Comparison of ENCODE assay signal across 20 cellular contexts in genomic region chr20:13251556-13251955, GRCh38. TPM values are rescaled to one million over a fixed set of nuclear protein-coding genes. Genes with fewer than 3 reads are reported as not detected.
DNase-seq lines count a peak whose midpoint lies in the region; ATAC-seq, FAIRE-seq and TF ChIP-seq lines count a peak whose summit lies in the region.
"Had no signal": no experiment of that assay in that cellular context is flagged by ENCODE, and none has a peak within 500 bp of the region (broad histone marks: within the 10 kb centered on the region; RNA-seq: fewer than 3 reads in every experiment).

No MANE protein-coding gene starts in this region.

- no peaks in the 10 kb centered on the region for H3K9me3 Mint-ChIP-seq in activated naive CD8-positive, alpha-beta T cell treated with anti-CD3 and anti-CD28 coated beads, Interleukin-2, amount 50 U/mL, for 24 hours
- H3K9me3 Mint-ChIP-seq in naive thymus-derived CD4-positive, alpha-beta T cell: peaks cover 0 to 6% (median 0%) of the 10 kb centered on the region in 11 donors
- H3K9me3 Mint-ChIP-seq: CD8-positive, alpha-beta T cell had no signal

- peak; percentile 80 for FAIRE-seq in HepG2 (lab: Jason Lieb, UNC)
- FAIRE-seq: GM12892, GM18507 had no signal

- DNase-seq in HepG2 (ENCODE audit: low spot score) (peak; percentile 45), right lobe of liver (no peak), DMS79 (lab: John Stamatoyannopoulos, UW) (no peak), NCI-H2081 (lab: John Stamatoyannopoulos, UW) (no peak)
- DNase-seq in activated naive CD8-positive, alpha-beta T cell treated with anti-CD3 and anti-CD28 coated beads, Interleukin-2, amount 50 U/mL, for 24 hours: no peak
- DNase-seq in naive thymus-derived CD4-positive, alpha-beta T cell: no peak
- DNase-seq: BE2C; CD8-positive, alpha-beta T cell; DMS53; GM23248; NCI-H1105; NCI-H2227 treated with DMSO at 0.1 percent for 48 hours; NCI-H510A treated with DMSO at 0.1 percent for 48 hours; NCI-H774; SHP77 had no signal

- POLR2A ChIA-PET in HepG2 (lab: Yijun Ruan, JAX): interaction anchor here (1.3 to 2.2 kb wide), 2 partner anchors 8 to 9 kb away, joined by 3 to 7 read pairs; no protein-coding TSS in a partner anchor
- POLR2A ChIA-PET in naive thymus-derived CD4-positive, alpha-beta T cell (lab: Charles Lee): no interaction called here

- 15% methylated on average over 4 of the region's 4 CpGs for WGBS in HepG2 (ENCODE audit: low lambda C conversion rate)
- WGBS in right lobe of liver (ENCODE audit: insufficient coverage, low coverage, low lambda C conversion rate, missing lambda C conversion rate): 91% methylated on average over 4 of the region's 4 CpGs

- peaks cover 11% of the 10 kb centered on the region for H3K36me3 Mint-ChIP-seq in activated naive CD8-positive, alpha-beta T cell treated with anti-CD3 and anti-CD28 coated beads, Interleukin-2, amount 50 U/mL, for 24 hours (ENCODE audit: low read depth)
- H3K36me3 Mint-ChIP-seq in naive thymus-derived CD4-positive, alpha-beta T cell: peaks cover 0 to 3% (median 0%) of the 10 kb centered on the region in 5 donors
- H3K36me3 Mint-ChIP-seq: CD8-positive, alpha-beta T cell had no signal

- H3K36me3 ChIP-seq in HepG2 (replicated peaks in 1 of 2; ENCODE audit: control insufficient read depth in 1 of 2, insufficient read depth in 2 of 2, low read length in 2 of 2) (no peaks in the 10 kb centered on the region), right lobe of liver (no peaks in the 10 kb centered on the region)
- no peaks in the 10 kb centered on the region for H3K36me3 ChIP-seq in naive thymus-derived CD4-positive, alpha-beta T cell (ENCODE audit: control insufficient read depth in 2 of 3, insufficient read depth in 3 of 3, low read length in 3 of 3)
- H3K36me3 ChIP-seq: BE2C, HAP-1 had no signal

- in situ Hi-C loops in HepG2 (cut with HindIII; ENCODE audit: extremely low pct_ligation_motif_present, low pct_unique_long_range_greater_than_20kb): loop anchor here (5.0 kb wide), 1 partner anchor 134 kb away; no protein-coding TSS in a partner anchor

- TF ChIP-seq EP300 in HepG2 (IDR thresholded peaks at IDR 0.05; ENCODE audit: low read depth in 2 of 2, low read length in 2 of 2): peak in 1 of 2 experiments; percentile 49; a peak in 1 of 4 replicates
- no peak for TF ChIP-seq EP300 in HepG2 (CRISPR knock-in tag; IDR thresholded peaks at IDR 0.05; ENCODE audit: borderline replicate concordance)

- no peaks in the 10 kb centered on the region for H4K20me1 ChIP-seq in HepG2 (ENCODE audit: insufficient read depth, low read length)

- TF ChIP-seq POLR2A in HepG2 (IDR thresholded peaks at IDR 0.05; ENCODE audit: insufficient read depth in 1 of 2, low read depth in 2 of 2, low read length in 2 of 2): no peak
- no peak for TF ChIP-seq POLR2A in right lobe of liver (IDR thresholded peaks at IDR 0.05)

- ATAC-seq in HepG2: peak; percentile 72
- no peak for ATAC-seq in right lobe of liver
- ATAC-seq in activated naive CD8-positive, alpha-beta T cell treated with anti-CD3 and anti-CD28 coated beads, Interleukin-2, amount 50 U/mL, for 24 hours: no peak
- no peak for ATAC-seq in naive thymus-derived CD4-positive, alpha-beta T cell
- no peak for ATAC-seq in HG03571 (IDR thresholded peaks at IDR 0.05; ENCODE audit: unreplicated experiment)
- ATAC-seq: CD8-positive, alpha-beta T cell had no signal

- no peak overlapping the region for H2AFZ ChIP-seq in HepG2 (ENCODE audit: low read length)
- H2AFZ ChIP-seq: GM23248 had no signal

- no peak for TF ChIP-seq RAD21 in HepG2 (CRISPR knock-in tag; IDR thresholded peaks at IDR 0.05)

- H3K4me3 ChIP-seq in HepG2 (replicated peaks in 1 of 3; ENCODE audit: insufficient read depth in 1 of 3, low read depth in 2 of 3, low read length in 3 of 3): no peak overlapping the region; a peak in 1 of 6 replicates
- H3K4me3 ChIP-seq in right lobe of liver: no peak overlapping the region
- H3K4me3 ChIP-seq in naive thymus-derived CD4-positive, alpha-beta T cell (ENCODE audit: low read length): no peak overlapping the region
- H3K4me3 ChIP-seq: GM23248, HAP-1 had no signal

- CTCF ChIA-PET in HepG2 (lab: Yijun Ruan, JAX; ENCODE audit: low intra/inter-chr PET ratio, low total read pairs): no interaction called here
- CTCF ChIA-PET in naive thymus-derived CD4-positive, alpha-beta T cell (lab: Charles Lee): interaction anchor here (1.9 kb wide), 1 partner anchor 11 kb away, joined by 4 read pairs; no protein-coding TSS in a partner anchor

- TF ChIP-seq CTCF in HepG2 (CRISPR knock-in tag; IDR thresholded peaks at IDR 0.05): no peak
- TF ChIP-seq CTCF in right lobe of liver (IDR thresholded peaks at IDR 0.05): no peak

- peak overlapping the region; percentile 34 for H3K4me2 ChIP-seq in HepG2 (ENCODE audit: low read depth, low read length)

- peak overlapping the region; percentile 2 for H3K27ac Mint-ChIP-seq in activated naive CD8-positive, alpha-beta T cell treated with anti-CD3 and anti-CD28 coated beads, Interleukin-2, amount 50 U/mL, for 24 hours
- peak overlapping the region in 8 of 9 donors; percentile 4 to 97 (median 68) for H3K27ac Mint-ChIP-seq in naive thymus-derived CD4-positive, alpha-beta T cell
- H3K27ac Mint-ChIP-seq: CD8-positive, alpha-beta T cell had no signal

- no peaks in the 10 kb centered on the region for H3K9me3 ChIP-seq in HepG2 (ENCODE audit: low read length)
- H3K9me3 ChIP-seq in right lobe of liver: no peaks in the 10 kb centered on the region
- H3K9me3 ChIP-seq in naive thymus-derived CD4-positive, alpha-beta T cell (ENCODE audit: control insufficient read depth in 2 of 3, low read length in 3 of 3): no peaks in the 10 kb centered on the region
- H3K9me3 ChIP-seq: BE2C, HAP-1 had no signal

- H3K27me3 ChIP-seq in HepG2 (ENCODE audit: control insufficient read depth in 1 of 2, insufficient read depth in 2 of 2, low read length in 2 of 2) (no peaks in the 10 kb centered on the region), right lobe of liver (no peaks in the 10 kb centered on the region)
- H3K27me3 ChIP-seq in naive thymus-derived CD4-positive, alpha-beta T cell (ENCODE audit: control insufficient read depth in 2 of 2, insufficient read depth in 2 of 2, low read length in 2 of 2): no peaks in the 10 kb centered on the region
- H3K27me3 ChIP-seq: BE2C had no signal

- no peak overlapping the region for H3K9ac ChIP-seq in HepG2 (ENCODE audit: insufficient read depth, low read depth, low read length)
- H3K9ac ChIP-seq: GM23248 had no signal

- H3K79me2 ChIP-seq in HepG2 (ENCODE audit: insufficient read depth, low read length): no peaks in the 10 kb centered on the region

- intact Hi-C loops in HepG2 (cut with micrococcal nuclease; ENCODE audit: unreplicated experiment) (no loop called here), right lobe of liver (cut with DNase I) (no loop called here)
- intact Hi-C loops in naive thymus-derived CD4-positive, alpha-beta T cell (cut with micrococcal nuclease): no loop called here

- H3K4me3 Mint-ChIP-seq in activated naive CD8-positive, alpha-beta T cell treated with anti-CD3 and anti-CD28 coated beads, Interleukin-2, amount 50 U/mL, for 24 hours: no peak overlapping the region
- peak overlapping the region in 2 of 10 donors; percentile 25 to 36 for H3K4me3 Mint-ChIP-seq in naive thymus-derived CD4-positive, alpha-beta T cell
- H3K4me3 Mint-ChIP-seq: CD8-positive, alpha-beta T cell had no signal

- H3K27me3 Mint-ChIP-seq in activated naive CD8-positive, alpha-beta T cell treated with anti-CD3 and anti-CD28 coated beads, Interleukin-2, amount 50 U/mL, for 24 hours: peaks cover 2% of the 10 kb centered on the region
- H3K27me3 Mint-ChIP-seq in naive thymus-derived CD4-positive, alpha-beta T cell: no peaks in the 10 kb centered on the region

- no TSS peak for BruUV-seq in HepG2 (replicated peaks; lab: Mats Ljungman, UMichigan)

- H3K27ac ChIP-seq in HepG2 (ENCODE audit: extremely low read length, insufficient read depth, low read length) (no peak overlapping the region), right lobe of liver (no peak overlapping the region)
- no peak overlapping the region for H3K27ac ChIP-seq in naive thymus-derived CD4-positive, alpha-beta T cell (ENCODE audit: low read depth, low read length)
- H3K27ac ChIP-seq: GM23248 had no signal

- H3K4me1 ChIP-seq in HepG2 (ENCODE audit: insufficient read depth, low read length): peaks cover 39% of the 10 kb centered on the region
- peaks cover 0 to 21% (median 0%) of the 10 kb centered on the region in 4 donors for H3K4me1 ChIP-seq in right lobe of liver
- H3K4me1 ChIP-seq in naive thymus-derived CD4-positive, alpha-beta T cell (ENCODE audit: control insufficient read depth in 2 of 2, insufficient read depth in 2 of 2, low read length in 2 of 2): peaks cover 25 to 47% of the 10 kb centered on the region in 2 donors
- H3K4me1 ChIP-seq: BE2C, HAP-1 had no signal

- H3K4me1 Mint-ChIP-seq in activated naive CD8-positive, alpha-beta T cell treated with anti-CD3 and anti-CD28 coated beads, Interleukin-2, amount 50 U/mL, for 24 hours: peaks cover 48% of the 10 kb centered on the region
- H3K4me1 Mint-ChIP-seq in naive thymus-derived CD4-positive, alpha-beta T cell: peaks cover 23 to 81% (median 57%) of the 10 kb centered on the region in 7 donors

RNA-seq across cellular contexts. Expression of gene ISM1, which starts 30.5 kb away (rescaled TPM):
- total RNA-seq in HepG2 (2016; rRNA removed; fragmentation: Illumina TruSeq; extraction: Trizol): 0.90 and 1.4 TPM in 2 replicates
- total RNA-seq in HepG2 (2016; cell fraction: cytosol; rRNA removed; fragmentation: Illumina TruSeq; extraction: Trizol; ENCODE audit: low read depth): 0.51 and 0.53 TPM in 2 replicates
- 1.0 and 1.1 TPM in 2 replicates for total RNA-seq in HepG2 (2016; cell fraction: insoluble cytoplasmic fraction; rRNA removed; fragmentation: Illumina TruSeq; extraction: Trizol)
- 0.83 and 0.99 TPM in 2 replicates for total RNA-seq in HepG2 (2016; cell fraction: membrane; rRNA removed; fragmentation: Illumina TruSeq; extraction: Trizol)
- 1.4 and 1.6 TPM in 2 replicates for total RNA-seq in HepG2 (2016; cell fraction: nucleus; rRNA removed; fragmentation: Illumina TruSeq; extraction: Trizol)
- polyA plus RNA-seq in HepG2 (2011; rRNA removed): 0.38 and 0.40 TPM in 2 replicates
- 0.31 and 0.55 TPM in 2 replicates for polyA plus RNA-seq in HepG2 (2011; cell fraction: cytosol; rRNA removed)
- 0.29 TPM in 2 replicates for polyA plus RNA-seq in HepG2 (2011; cell fraction: nucleus; rRNA removed)
- polyA plus RNA-seq in HepG2 (2012): 0.11 and 0.15 TPM in 2 replicates
- polyA plus RNA-seq in HepG2 (2016; cell fraction: cytosol; fragmentation: Illumina TruSeq; extraction: Trizol; ENCODE audit: low read depth): 0.28 and 0.41 TPM in 2 replicates
- polyA plus RNA-seq in HepG2 (2016; cell fraction: insoluble cytoplasmic fraction; fragmentation: Illumina TruSeq; extraction: Trizol; ENCODE audit: low read depth): 1.8 and 1.9 TPM in 2 replicates
- 0.80 and 0.96 TPM in 2 replicates for polyA plus RNA-seq in HepG2 (2016; cell fraction: membrane; fragmentation: Illumina TruSeq; extraction: Trizol; ENCODE audit: low read depth)
- polyA plus RNA-seq in HepG2 (2016; cell fraction: nucleus; fragmentation: Illumina TruSeq; extraction: Trizol; ENCODE audit: insufficient read depth, low read depth): 2.5 and 3.5 TPM in 2 replicates
- 0.07 and 0.48 TPM in 2 replicates for polyA minus RNA-seq in HepG2 (2011; rRNA and poly(A)+ RNA removed; ENCODE audit: low replicate concordance)
- 0.53 TPM in 1 of 2 replicates, not detected in the other for polyA minus RNA-seq in HepG2 (2011; cell fraction: cytosol; rRNA and poly(A)+ RNA removed)
- 0.25 and 0.52 TPM in 2 replicates for polyA minus RNA-seq in HepG2 (2011; cell fraction: nucleus; rRNA and poly(A)+ RNA removed)
- total RNA-seq in right lobe of liver: 1 to 10 TPM; 2.1 to 5.5 (median 3.2) TPM
- total RNA-seq in naive thymus-derived CD4-positive, alpha-beta T cell: 1 to 10 TPM; 2.3 to 3.2 (median 2.7) TPM
- 1 to 10 TPM; 1.6 to 2.2 TPM for polyA plus RNA-seq in naive thymus-derived CD4-positive, alpha-beta T cell
- total RNA-seq: A172, GM23248 had no signal
